Comparison of ENCODE assay signal across 1 cellular context in genomic region chr5:95958308-95959014, GRCh38.
TF ChIP-seq lines count a peak whose summit lies in the region.

No MANE protein-coding gene starts in this region.

TF ChIP-seq in H1, 55 proteins besides CTCF, POLR2A, EP300 and RAD21 (continued from another document):
- TF ChIP-seq CHD7 (IDR thresholded peaks at IDR 0.05; ENCODE audit: insufficient replicate concordance, low read length) (no peak), POLR2AphosphoS5 (IDR thresholded peaks at IDR 0.05; ENCODE audit: low read depth, low read length) (no peak), POU5F1 (IDR thresholded peaks at IDR 0.05; ENCODE audit: low read depth, low read length) (no peak), CBX8 (IDR thresholded peaks at IDR 0.05; ENCODE audit: borderline replicate concordance, low read depth, low read length) (no peak), ZNF274 (IDR thresholded peaks at IDR 0.05; ENCODE audit: borderline replicate concordance, extremely low read depth, low read length) (no peak), BCL11A (IDR thresholded peaks at IDR 0.05; ENCODE audit: low read depth in 2 of 2, low read length in 2 of 2) (no peak)
